18 cellular contexts compared by ENCODE assay signal in genomic region chr10:78905940-78906308, GRCh38.
DNase-seq lines count a peak whose midpoint lies in the region; FAIRE-seq and TF ChIP-seq lines count a peak whose summit lies in the region.
"Had no signal": no experiment of that assay in that cellular context is flagged by ENCODE, and none has a peak within 500 bp of the region (broad histone marks: within the 10 kb centered on the region; RNA-seq: fewer than 3 reads in every experiment).

No MANE protein-coding gene starts in this region.

- H3K36me3 ChIP-seq in WERI-Rb-1 (no peaks in the 10 kb centered on the region), neuronal stem cell (replicated peaks in 1 of 2; ENCODE audit: control insufficient read depth in 2 of 2, insufficient read depth in 2 of 2, low read length in 2 of 2) (no peaks in the 10 kb centered on the region), prostate gland (no peaks in the 10 kb centered on the region), kidney (ENCODE audit: control insufficient read depth in 1 of 2, insufficient read depth in 2 of 2, low read length in 2 of 2) (no peaks in the 10 kb centered on the region)
- H3K36me3 ChIP-seq: neutrophil, sigmoid colon, transverse colon had no signal

- H3K4me2 ChIP-seq in neuronal stem cell (ENCODE audit: insufficient read depth, low read length, poor library complexity, severe bottlenecking): no peak overlapping the region

- peak; percentile 62 for DNase-seq in DMS53 (lab: John Stamatoyannopoulos, UW)
- DNase-seq in DMS53 treated with DMSO at 0.1 percent for 48 hours (lab: John Stamatoyannopoulos, UW; ENCODE audit: unreplicated experiment): no peak
- peak; percentile 51 for DNase-seq in NCI-H1092 treated with DMSO at 0.1 percent for 48 hours (lab: John Stamatoyannopoulos, UW)
- DNase-seq in WERI-Rb-1: no peak
- no peak for DNase-seq in neuronal stem cell (ENCODE audit: low spot score)
- DNase-seq in NCI-H2029 (lab: John Stamatoyannopoulos, UW): no peak
- no peak for DNase-seq in prostate gland (ENCODE audit: low spot score)
- no peak for DNase-seq in kidney
- DNase-seq: cortex of kidney; GOT3; NCI-H524 treated with DMSO at 0.1 percent for 48 hours; sigmoid colon; stimulated activated CD4-positive, alpha-beta T cell treated with anti-CD3 and anti-CD28 coated beads, Interleukin-4, amount 100 ng/mL, for 24 hours; SW 1271; transverse colon had no signal

- H2BK120ac ChIP-seq in neuronal stem cell (ENCODE audit: low read depth, low read length): no peak overlapping the region

- TF ChIP-seq CTCF in WERI-Rb-1 (IDR thresholded peaks at IDR 0.05; ENCODE audit: low read depth, low read length) (no peak), prostate gland (IDR thresholded peaks at IDR 0.05) (no peak), kidney (IDR thresholded peaks at IDR 0.05; ENCODE audit: borderline replicate concordance, extremely low read depth, insufficient read depth) (no peak)

- no peak for FAIRE-seq in kidney (lab: Jason Lieb, UNC)
- FAIRE-seq: astrocyte, HTR-8/SVneo had no signal

- no peak overlapping the region for H2BK15ac ChIP-seq in neuronal stem cell (ENCODE audit: low read length)

- H3K18ac ChIP-seq in neuronal stem cell (ENCODE audit: low read length): peak overlapping the region; percentile 22

- no peak overlapping the region for H3K9ac ChIP-seq in neuronal stem cell (ENCODE audit: low read depth, low read length, poor library complexity)
- H3K9ac ChIP-seq in kidney (ENCODE audit: low read length in 2 of 2): no peak overlapping the region

- no peak overlapping the region for H2BK5ac ChIP-seq in neuronal stem cell (ENCODE audit: low read length)

- H3K27me3 ChIP-seq in WERI-Rb-1 (ENCODE audit: insufficient read depth, low read depth, severe bottlenecking) (no peaks in the 10 kb centered on the region), neuronal stem cell (ENCODE audit: control insufficient read depth in 3 of 3, insufficient read depth in 3 of 3, low read depth in 1 of 3, low read length in 3 of 3) (peaks cover 0 to 19% (median 0%) of the 10 kb centered on the region in 3 experiments), prostate gland (replicated peaks; ENCODE audit: insufficient read depth) (no peaks in the 10 kb centered on the region)
- H3K27me3 ChIP-seq: neutrophil, sigmoid colon, transverse colon had no signal

- no peak overlapping the region for H3K14ac ChIP-seq in neuronal stem cell (ENCODE audit: low read length)

- no peak overlapping the region for H4K91ac ChIP-seq in neuronal stem cell (ENCODE audit: low read depth, low read length, poor library complexity)

- no peak for TF ChIP-seq POLR2A in prostate gland (IDR thresholded peaks at IDR 0.05)

- no peak overlapping the region for H3K23ac ChIP-seq in neuronal stem cell (ENCODE audit: low read depth, low read length, poor library complexity)

- peak overlapping the region; percentile 43 for H3K27ac ChIP-seq in WERI-Rb-1
- H3K27ac ChIP-seq in neuronal stem cell (replicated peaks; ENCODE audit: low read length): no peak overlapping the region
- H3K27ac ChIP-seq in prostate gland: no peak overlapping the region
- no peak overlapping the region for H3K27ac ChIP-seq in kidney (ENCODE audit: low read depth in 2 of 2, low read length in 2 of 2)
- H3K27ac ChIP-seq: neutrophil, sigmoid colon, transverse colon had no signal

- H3K4me1 ChIP-seq in neuronal stem cell (ENCODE audit: control insufficient read depth in 2 of 2, insufficient read depth in 1 of 2, low read depth in 1 of 2, low read length in 2 of 2): peaks cover 22 to 26% of the 10 kb centered on the region in 2 donors
- H3K4me1 ChIP-seq in prostate gland (replicated peaks): no peaks in the 10 kb centered on the region
- H3K4me1 ChIP-seq in kidney (ENCODE audit: control insufficient read depth in 1 of 2, insufficient read depth in 1 of 2, low read depth in 1 of 2, low read length in 2 of 2): peaks cover 4% of the 10 kb centered on the region in 2 donors
- H3K4me1 ChIP-seq: sigmoid colon, transverse colon had no signal

- H3K4me3 ChIP-seq in WERI-Rb-1 (ENCODE audit: low read depth, low read length) (no peak overlapping the region), neuronal stem cell (ENCODE audit: low read length in 2 of 2) (no peak overlapping the region), prostate gland (no peak overlapping the region), kidney (ENCODE audit: low read length in 2 of 2) (no peak overlapping the region)
- H3K4me3 ChIP-seq: sigmoid colon, transverse colon had no signal

- H4K8ac ChIP-seq in neuronal stem cell (ENCODE audit: low read depth, low read length): no peak overlapping the region

- H2BK12ac ChIP-seq in neuronal stem cell (ENCODE audit: low read length): no peak overlapping the region

- peak overlapping the region; percentile 26 for H2AFZ ChIP-seq in neuronal stem cell (ENCODE audit: low read length)

- H2AK5ac ChIP-seq in neuronal stem cell (ENCODE audit: low read depth, low read length): peak overlapping the region; percentile 31

- intact Hi-C loops in prostate gland (cut with DNase I) (no loop called here), kidney (cut with DNase I) (no loop called here)

- no peak overlapping the region for H3K4ac ChIP-seq in neuronal stem cell (ENCODE audit: low read length)

- H3K9me3 ChIP-seq in WERI-Rb-1 (ENCODE audit: severe bottlenecking) (no peaks in the 10 kb centered on the region), neuronal stem cell (replicated peaks in 1 of 2; ENCODE audit: control insufficient read depth in 2 of 2, insufficient read depth in 1 of 2, low read depth in 1 of 2, low read length in 2 of 2) (no peaks in the 10 kb centered on the region), prostate gland (no peaks in the 10 kb centered on the region), kidney (ENCODE audit: control insufficient read depth in 1 of 2, low read length in 2 of 2) (no peaks in the 10 kb centered on the region)
- H3K9me3 ChIP-seq: neutrophil, sigmoid colon, transverse colon had no signal

- WGBS in neuronal stem cell (ENCODE audit: extremely low coverage in 2 of 2, insufficient read length in 2 of 2, insufficient replicate concordance in 1 of 2), 2 donors: no CpG with 5 or more reads among the region's 12 CpGs
- 75% methylated on average over 11 of the region's 12 CpGs for WGBS in prostate gland

- no peaks in the 10 kb centered on the region for H3K79me1 ChIP-seq in neuronal stem cell (ENCODE audit: low read depth, low read length)

Comparison
In these comparisons a context has a peak if more than half of its experiments do, and no peak if none do; other contexts are left out.
1. DNase-seq: peak in DMS53 (single experiment) and NCI-H1092 treated with DMSO at 0.1 percent for 48 hours (single experiment); none in DMS53 treated with DMSO at 0.1 percent for 48 hours (single experiment), WERI-Rb-1 (single experiment), neuronal stem cell (single experiment), NCI-H2029 (single experiment), prostate gland (single experiment) and kidney (single experiment).